ENCODE assay signal across 8 cellular contexts in the genomic region with DNA sequence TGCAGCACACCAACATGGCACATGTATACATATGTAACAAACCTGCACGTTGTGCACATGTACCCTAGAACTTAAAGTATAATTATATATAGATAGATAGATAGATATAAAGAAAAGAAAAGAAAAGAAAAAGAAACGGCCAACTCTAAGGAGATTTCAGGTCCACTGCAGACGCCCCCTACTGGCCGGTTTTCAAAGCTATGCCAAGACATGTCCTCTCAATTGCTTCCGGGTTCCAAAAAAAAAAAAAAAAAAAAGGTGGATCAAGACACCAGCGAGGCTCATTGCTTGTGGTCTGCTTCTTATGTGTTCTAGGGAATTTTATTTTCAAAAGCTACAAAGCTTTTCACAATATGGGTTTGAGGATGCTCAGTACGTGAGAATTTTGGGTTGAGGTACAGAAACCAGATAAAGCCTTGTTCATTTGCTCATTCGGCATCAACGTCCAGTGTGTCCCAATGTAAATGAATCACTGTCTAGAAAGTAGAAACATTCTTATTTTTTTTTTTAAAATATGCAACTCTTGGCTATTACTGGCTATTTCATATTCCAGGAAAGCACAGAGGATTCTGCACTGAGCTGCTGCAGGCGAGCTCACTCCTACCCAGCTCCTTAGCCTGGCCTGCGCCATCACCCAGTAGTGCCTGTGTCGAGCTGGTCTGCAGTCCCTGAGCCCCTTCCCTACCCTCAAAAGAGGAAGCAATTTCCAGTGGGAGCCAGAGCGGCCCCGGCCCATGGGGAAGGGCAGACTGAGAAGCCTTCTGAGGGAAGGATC.
DNase-seq lines count a peak whose midpoint lies in the region; ATAC-seq and TF ChIP-seq lines count a peak whose summit lies in the region.

No MANE protein-coding gene starts in this region.

- peak; percentile 19 for DNase-seq in A172 (ENCODE audit: low spot score)
- peak; percentile 46 for DNase-seq in OCI-LY7 (ENCODE audit: low spot score)
- peak in 1 of 2 donors; percentile 46 for DNase-seq in fibroblast of lung (ENCODE audit: low read depth in 2 of 2)
- DNase-seq in GM03348 (ENCODE audit: low spot score), result no peak
- no peak for DNase-seq in Ammon's horn (ENCODE audit: low spot score)

- H3K27ac ChIP-seq in OCI-LY7 (ENCODE audit: low read depth, low read length, poor library complexity, severe bottlenecking) (no peak overlapping the region), fibroblast of lung (ENCODE audit: insufficient read depth, low read length) (no peak overlapping the region)

- H3K4me3 ChIP-seq in OCI-LY7 (ENCODE audit: low read depth, low read length, poor library complexity, severe bottlenecking) (no peak overlapping the region), fibroblast of lung (replicated peaks in 1 of 4; ENCODE audit: control extremely low read depth in 1 of 4, insufficient read depth in 1 of 4, low read depth in 3 of 4, low read length in 4 of 4) (no peak overlapping the region)

- intact Hi-C loops in OCI-LY7 (cut with micrococcal nuclease; ENCODE audit: unreplicated experiment), result no loop called here

- H2AFZ ChIP-seq in OCI-LY7 (ENCODE audit: low read length) (no peak overlapping the region), fibroblast of lung (ENCODE audit: low read length) (no peak overlapping the region)

- no peak overlapping the region for H3K9ac ChIP-seq in fibroblast of lung (ENCODE audit: insufficient read depth, low read length)

- POLR2A ChIA-PET in OCI-LY7 (lab: Charles Lee), result interaction anchor here (0.5 to 2.2 kb wide), 5 partner anchors 8 to 77 kb away, joined by 3 to 5 read pairs (median 3); no protein-coding TSS in a partner anchor

- ATAC-seq in HG03025 (IDR thresholded peaks at IDR 0.05; ENCODE audit: low FRiP score, unreplicated experiment), result no peak
- no peak for ATAC-seq in GM18502 (IDR thresholded peaks at IDR 0.05; ENCODE audit: poor library complexity, unreplicated experiment)

- H4K20me1 ChIP-seq in OCI-LY7 (ENCODE audit: insufficient read depth, low read length) (no peaks in the 10 kb centered on the region), fibroblast of lung (ENCODE audit: control insufficient read depth, extremely low read depth, insufficient read depth, low read length) (no peaks in the 10 kb centered on the region)

- H3K79me2 ChIP-seq in OCI-LY7 (ENCODE audit: insufficient read depth, low read depth, low read length) (no peaks in the 10 kb centered on the region), fibroblast of lung (ENCODE audit: control insufficient read depth, insufficient read depth, low read length) (no peaks in the 10 kb centered on the region)

- peak; percentile 55 for TF ChIP-seq CTCF in GM12872 (IDR thresholded peaks at IDR 0.05; ENCODE audit: insufficient read depth, low read depth, low read length)
- TF ChIP-seq CTCF in OCI-LY7 (conservative IDR thresholded peaks at IDR 0.05; ENCODE audit: low read length), result peak; percentile 76
- peak; percentile 39 to 43 for TF ChIP-seq CTCF in fibroblast of lung (conservative IDR thresholded peaks at IDR 0.05 in 1 of 2, IDR thresholded peaks at IDR 0.05 in 1 of 2; ENCODE audit: low read depth in 1 of 2, low read length in 2 of 2)

- BruUV-seq in OCI-LY7 (replicated peaks; lab: Mats Ljungman, UMichigan), result no TSS peak

- no peak overlapping the region for H3K4me2 ChIP-seq in OCI-LY7 (ENCODE audit: low read length)
- H3K4me2 ChIP-seq in fibroblast of lung (ENCODE audit: extremely low read depth, insufficient read depth, low read length), result no peak overlapping the region

- no peaks in the 10 kb centered on the region for H3K9me2 ChIP-seq in OCI-LY7 (ENCODE audit: insufficient read depth, low read length)

- CTCF ChIA-PET in OCI-LY7 (lab: Charles Lee; ENCODE audit: unreplicated experiment), result interaction anchor here (0.6 kb wide), 3 partner anchors 10 to 249 kb away, joined by 3 to 4 read pairs (median 4); no protein-coding TSS in a partner anchor

- H3K4me1 ChIP-seq in OCI-LY7 (ENCODE audit: insufficient read depth, low read length, poor library complexity, severe bottlenecking) (no peaks in the 10 kb centered on the region), fibroblast of lung (ENCODE audit: control insufficient read depth, extremely low read depth, insufficient read depth, low read length) (no peaks in the 10 kb centered on the region)

- H3K27me3 ChIP-seq in fibroblast of lung (ENCODE audit: control insufficient read depth, insufficient read depth, low read length), result no peaks in the 10 kb centered on the region

- H3K36me3 ChIP-seq in OCI-LY7 (ENCODE audit: insufficient read depth, low read length) (no peaks in the 10 kb centered on the region), fibroblast of lung (ENCODE audit: control insufficient read depth, insufficient read depth, low read length) (no peaks in the 10 kb centered on the region)

- H3K9me3 ChIP-seq in OCI-LY7 (ENCODE audit: low read length) (no peaks in the 10 kb centered on the region), fibroblast of lung (ENCODE audit: control insufficient read depth, insufficient read depth, low read depth, low read length) (no peaks in the 10 kb centered on the region)

Comparison
In these comparisons a context has a peak if more than half of its experiments do, and no peak if none do; other contexts are left out.
1. DNase-seq: peak in A172 (single experiment) and OCI-LY7 (single experiment); none in GM03348 (single experiment) and Ammon's horn (single experiment).
2. Peak in every context shown above with its lines, with median percentiles within 50 percentile points of each other: CTCF ChIP-seq.